In genomic region chr12:7303772-7304171, GRCh38 we compare ENCODE assay signal across 7 cellular contexts. TPM values are rescaled to one million over a fixed set of nuclear protein-coding genes. Genes with fewer than 3 reads are reported as not detected.
"Had no signal": no experiment of that assay in that cellular context is flagged by ENCODE, and none has a peak within 500 bp of the region (broad histone marks: within the 10 kb centered on the region; RNA-seq: fewer than 3 reads in every experiment).

Gene ACSM4, plus strand, starts transcription at chr12:7304072. Its CDS starts 260 bp downstream, at chr12:7304332.

- H3K27ac Mint-ChIP-seq: H9 had no signal

- H3K9ac ChIP-seq: GM23248 had no signal

- H3K9me3 Mint-ChIP-seq: H9 had no signal

- H3K27ac ChIP-seq: GM23248, HL-60 had no signal

- H2AFZ ChIP-seq: GM23248 had no signal

- DNase-seq: H9, IMR-90, KG1 had no signal

- H3K4me3 Mint-ChIP-seq: H9 had no signal

- H3K4me3 ChIP-seq: GM23248, K562 had no signal

RNA-seq across cellular contexts. Expression of gene ACSM4, which starts in this region (rescaled TPM):
- total RNA-seq: GM23248, H4, H9, IMR-90, K562 had no signal
- polyA plus RNA-seq: GM23248, IMR-90, K562 had no signal
